In genomic region chr11:46381046-46381835, GRCh38 we compare ENCODE assay signal across 1 cellular context.
TF ChIP-seq lines count a peak whose summit lies in the region.

Gene MDK, plus strand, starts transcription at chr11:46381669. Its CDS starts 389 bp downstream, at chr11:46382058.

TF ChIP-seq in WTC11, 78 proteins besides CTCF, POLR2A, EP300 and RAD21 (continued from another document):
- TF ChIP-seq RELA (CRISPR knock-in tag; IDR thresholded peaks at IDR 0.05; ENCODE audit: borderline replicate concordance) (0 out of 2 replicates have a peak, but pooled peaks have one; percentile 56), ESRRA (CRISPR knock-in tag; IDR thresholded peaks at IDR 0.05; ENCODE audit: borderline replicate concordance) (no peak), HMGXB4 (CRISPR knock-in tag; IDR thresholded peaks at IDR 0.05) (peak; percentile 51; the same call in 1 of the 2 replicates), NFYB (CRISPR knock-in tag; conservative IDR thresholded peaks at IDR 0.05; ENCODE audit: low read depth) (no peak), ATF6 (CRISPR knock-in tag; IDR thresholded peaks at IDR 0.05) (no peak), JUN (CRISPR knock-in tag; IDR thresholded peaks at IDR 0.05) (0 out of 2 replicates have a peak, but pooled peaks have one; percentile 36)
